1 cellular context compared by ENCODE assay signal in genomic region chr9:27152398-27152715, GRCh38.
TF ChIP-seq lines count a peak whose summit lies in the region.

No MANE protein-coding gene starts in this region.

TF ChIP-seq in HCT116, 20 proteins besides CTCF, POLR2A, EP300 and RAD21 (continued from another document):
- TF ChIP-seq ELF1 (IDR thresholded peaks at IDR 0.05; ENCODE audit: borderline replicate concordance, low read depth) (no peak), SP1 (IDR thresholded peaks at IDR 0.05; ENCODE audit: low read depth) (no peak)
